ENCODE assay signal across 8 cellular contexts in genomic region chr2:165953655-165954606, GRCh38. TPM values are rescaled to one million over a fixed set of nuclear protein-coding genes. Genes with fewer than 3 reads are reported as not detected.
A peak's percentile ranks its signal among the peaks of the same experiment; 100 is the strongest.
DNase-seq lines count a peak whose midpoint lies in the region; ATAC-seq, FAIRE-seq and TF ChIP-seq lines count a peak whose summit lies in the region.

Gene TTC21B, minus strand, starts transcription at chr2:165953776. Its CDS starts 71 bp downstream, at chr2:165953705.

- H3K27me3 Mint-ChIP-seq in brain = no peaks in the 10 kb centered on the region

- WGBS in sigmoid colon, 2 donors = 0% methylated on average over 55 of the region's 55 CpGs

- peaks cover 0 to 41% (median 23%) of the 10 kb centered on the region in 4 donors for H3K4me1 ChIP-seq in sigmoid colon

- H3K4me1 Mint-ChIP-seq in brain = peaks cover 21% of the 10 kb centered on the region

- no peaks in the 10 kb centered on the region for H3K9me3 ChIP-seq in sigmoid colon

- peaks cover 7% of the 10 kb centered on the region for H3K36me3 Mint-ChIP-seq in brain

- H3K27ac Mint-ChIP-seq in brain = peak within 1 kb of the TSS in 3 of 5 experiments; percentile 25 to 78 (median 67)

- H3K27ac ChIP-seq in sigmoid colon = peak within 1 kb of the TSS; percentile 85 to 91 (median 89)

- intact Hi-C loops in sigmoid colon (cut with DNase I) = loop anchor here (2.0 to 10.0 kb wide), 2 partner anchors 173 to 561 kb away; no protein-coding TSS in a partner anchor

- peaks cover 0 to 5% (median under 1%) of the 10 kb centered on the region in 4 donors for H3K36me3 ChIP-seq in sigmoid colon

- H3K9me3 Mint-ChIP-seq in brain = no peaks in the 10 kb centered on the region

- ATAC-seq in GM18520 (IDR thresholded peaks at IDR 0.05; ENCODE audit: unreplicated experiment) = peak; percentile 86
- ATAC-seq in HG03064 (IDR thresholded peaks at IDR 0.05; ENCODE audit: low read depth, unreplicated experiment) = peak; percentile 96

- DNase-seq in NCI-H2107 treated with DMSO at 0.1 percent for 48 hours (lab: John Stamatoyannopoulos, UW; ENCODE audit: unreplicated experiment) = peak; percentile 91
- peak; percentile 84 for DNase-seq in iPS DF 4.7 (ENCODE audit: extremely low read depth, low spot score)
- DNase-seq in sigmoid colon = peak; percentile 96

- peak; percentile 44 to 45 for TF ChIP-seq POLR2A in sigmoid colon (IDR thresholded peaks at IDR 0.05)

- H3K4me3 ChIP-seq in sigmoid colon = peak within 1 kb of the TSS; percentile 68 to 88 (median 76)

- no peaks in the 10 kb centered on the region for H3K27me3 ChIP-seq in sigmoid colon

- TF ChIP-seq EP300 in sigmoid colon (IDR thresholded peaks at IDR 0.05) = peak in 1 of 4 donors; percentile 33

- peak; percentile 93 for TF ChIP-seq CTCF in brain (conservative IDR thresholded peaks at IDR 0.05)
- peak; percentile 67 to 81 (median 74) for TF ChIP-seq CTCF in sigmoid colon (IDR thresholded peaks at IDR 0.05)

- peak within 1 kb of the TSS in 2 of 5 experiments; percentile 63 to 67 for H3K4me3 Mint-ChIP-seq in brain

- peak; percentile 86 for FAIRE-seq in A204.1 (lab: Jason Lieb, UNC)
- FAIRE-seq in TTC549 (lab: Jason Lieb, UNC) = peak; percentile 84

RNA-seq across cellular contexts. Expression of gene TTC21B, which starts in this region (rescaled TPM):
- polyA plus RNA-seq in brain (ENCODE audit: insufficient read depth, low read depth, low replicate concordance) (10.6 TPM), sigmoid colon (1 to 10 TPM; 2.4 to 4.6 (median 2.8) TPM)
- total RNA-seq in sigmoid colon = 10 to 100 TPM; 15.6 to 33.5 (median 28.8) TPM

Comparison
In these comparisons a context has a peak if more than half of its experiments do, and no peak if none do; other contexts are left out.
1. Peak in every context shown above with its lines: DNase-seq, ATAC-seq, H3K4me3 ChIP-seq and H3K27ac ChIP-seq.